ENCODE assay signal across 8 cellular contexts in the genomic region with DNA sequence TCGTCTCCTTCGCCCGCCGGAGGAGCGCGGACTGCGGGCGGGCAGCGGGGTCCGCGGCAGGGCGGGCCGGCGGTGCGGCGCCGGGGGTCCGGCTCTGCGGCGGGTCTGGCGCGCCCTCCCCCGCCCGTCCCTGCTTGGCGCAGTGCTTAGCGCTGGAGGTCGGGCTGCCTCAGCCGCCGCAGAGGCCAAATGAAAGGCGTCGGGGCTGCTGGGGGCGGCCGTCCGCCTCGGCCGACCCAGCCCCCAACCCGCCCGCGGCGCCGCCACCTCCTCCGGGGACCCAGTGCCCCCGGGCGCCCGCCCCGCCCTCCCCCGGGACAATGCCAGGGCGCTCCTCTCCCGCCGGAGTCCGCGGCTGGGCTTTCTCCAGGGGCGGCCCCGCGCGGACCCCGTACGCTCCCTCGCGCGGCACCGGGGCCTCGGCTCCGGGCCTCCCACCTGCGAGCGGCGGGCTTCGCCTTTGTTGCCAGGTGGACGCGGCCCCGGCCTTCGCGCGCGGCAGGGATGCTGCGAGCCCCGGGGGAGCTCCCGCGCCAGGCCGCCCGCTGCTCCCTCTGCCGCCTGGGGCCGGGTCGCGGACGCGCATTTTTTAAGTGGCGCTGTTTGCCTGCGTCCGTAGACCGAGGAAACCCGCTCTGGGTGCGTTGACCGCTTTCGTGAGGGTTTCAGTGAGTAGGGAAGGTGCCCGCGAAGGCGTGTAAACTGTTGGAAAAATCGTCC.
DNase-seq lines count a peak whose midpoint lies in the region; ATAC-seq and TF ChIP-seq lines count a peak whose summit lies in the region.

No MANE protein-coding gene starts in this region.

- H3K9ac ChIP-seq in ES-I3 (ENCODE audit: low read depth, low read length) = peak overlapping the region; percentile 95

- no peaks in the 10 kb centered on the region for H3K9me3 Mint-ChIP-seq in memory B cell

- H3K4me1 ChIP-seq in ES-I3 (ENCODE audit: insufficient read depth, low read length) = peaks cover 5% of the 10 kb centered on the region; the same call in 1 of the 2 replicates

- peak; percentile 51 to 54 for DNase-seq in activated CD4-positive, alpha-beta T cell treated with anti-CD3 and anti-CD28 coated beads, Interleukin-2, amount 50 U/mL, for 48 hours
- DNase-seq in effector CD8-positive, alpha-beta T cell (lab: John Stamatoyannopoulos, UW) = peak; percentile 26
- DNase-seq in memory B cell (ENCODE audit: low spot score in 2 of 2) (peak; percentile 40 to 48), 8988T (no peak)
- DNase-seq in stimulated activated CD8-positive, alpha-beta memory T cell treated with anti-CD3 and anti-CD28 coated beads, Interleukin-15, amount 100 ng/mL, for 48 hours (ENCODE audit: low read depth in 2 of 2) = peak; percentile 26 to 28

- peak overlapping the region; percentile 92 for H3K4me3 Mint-ChIP-seq in memory B cell

- no peaks in the 10 kb centered on the region for H3K36me3 Mint-ChIP-seq in memory B cell

- no peaks in the 10 kb centered on the region for H3K9me3 ChIP-seq in ES-I3 (ENCODE audit: control insufficient read depth, insufficient read depth, low read length)

- H3K27me3 Mint-ChIP-seq in memory B cell = peaks cover 4% of the 10 kb centered on the region

- H3K36me3 ChIP-seq in ES-I3 (ENCODE audit: insufficient read depth, low read length) = no peaks in the 10 kb centered on the region

- H3K27ac Mint-ChIP-seq in memory B cell = peak overlapping the region; percentile 84

- TF ChIP-seq CTCF in LNCAP (IDR thresholded peaks at IDR 0.05) = peak; percentile 28; the same call in 1 of the 2 replicates

- ATAC-seq in GM21723 (IDR thresholded peaks at IDR 0.05; ENCODE audit: unreplicated experiment) (peak; percentile 31), memory B cell (ENCODE audit: low read depth) (peak; percentile 19)

- H3K4me1 Mint-ChIP-seq in memory B cell = peaks cover 18% of the 10 kb centered on the region
